8 cellular contexts compared by ENCODE assay signal in genomic region chr4:108649863-108650211, GRCh38. TPM values are rescaled to one million over a fixed set of nuclear protein-coding genes. Genes with fewer than 3 reads are reported as not detected.
A peak's percentile ranks its signal among the peaks of the same experiment; 100 is the strongest.
DNase-seq lines count a peak whose midpoint lies in the region; ATAC-seq, FAIRE-seq and TF ChIP-seq lines count a peak whose summit lies in the region.

No MANE protein-coding gene starts in this region.

- TSS peak; percentile 94 for BruUV-seq in GM12878 (replicated peaks; lab: Mats Ljungman, UMichigan)

- H3K4me1 Mint-ChIP-seq in naive thymus-derived CD4-positive, alpha-beta T cell, result peaks cover 22 to 48% (median 40%) of the 10 kb centered on the region in 7 donors

- SMC1A ChIA-PET in GM12878 (lab: Charles Lee; ENCODE audit: uncharacterized antibody, unreplicated experiment), result interaction anchor here (0.6 to 3.3 kb wide), 5 partner anchors 9 to 660 kb away, joined by 3 to 16 read pairs (median 4); partner anchors contain the start of gene RPL34

- POLR2A ChIA-PET in AG04449 (lab: Yijun Ruan, JAX), result interaction anchor here (0.9 to 1.6 kb wide), 4 partner anchors 15 to 289 kb away, joined by 3 to 9 read pairs (median 4); partner anchors contain the start of gene RPL34
- POLR2A ChIA-PET in GM12878 (lab: Charles Lee), result interaction anchor here (0.6 to 5.0 kb wide), 4 partner anchors 24 to 794 kb away, joined by 3 to 31 read pairs (median 4); partner anchors contain the start of gene RPL34
- POLR2A ChIA-PET in naive thymus-derived CD4-positive, alpha-beta T cell (lab: Charles Lee), result interaction anchor here (0.5 to 3.2 kb wide), 13 partner anchors 11 to 478 kb away, joined by 3 to 37 read pairs (median 4); partner anchors contain the start of gene RPL34

- peak overlapping the region; percentile 98 for H3K9ac ChIP-seq in GM12878 (ENCODE audit: control insufficient read depth, insufficient read depth, low read length)

- H3K9me3 Mint-ChIP-seq in naive thymus-derived CD4-positive, alpha-beta T cell, result no peaks in the 10 kb centered on the region

- no peaks in the 10 kb centered on the region for H3K9me3 ChIP-seq in GM12878 (replicated peaks; ENCODE audit: control insufficient read depth, insufficient read depth, low read length)
- H3K9me3 ChIP-seq in naive thymus-derived CD4-positive, alpha-beta T cell (ENCODE audit: control insufficient read depth in 2 of 3, low read length in 3 of 3), result no peaks in the 10 kb centered on the region

- H3K27me3 Mint-ChIP-seq in naive thymus-derived CD4-positive, alpha-beta T cell, result no peaks in the 10 kb centered on the region

- ATAC-seq in GM19328 (IDR thresholded peaks at IDR 0.05; ENCODE audit: unreplicated experiment) (peak; percentile 9), HG03378 (IDR thresholded peaks at IDR 0.05; ENCODE audit: unreplicated experiment) (peak; percentile 32), GM12878 (peak; percentile 4)
- ATAC-seq in naive thymus-derived CD4-positive, alpha-beta T cell, result no peak

- H3K36me3 Mint-ChIP-seq in naive thymus-derived CD4-positive, alpha-beta T cell, result peaks cover 0 to 15% (median 8%) of the 10 kb centered on the region in 5 donors

- H3K27ac ChIP-seq in GM12878 (ENCODE audit: control insufficient read depth, insufficient read depth), result peak overlapping the region; percentile 86
- peak overlapping the region; percentile 96 for H3K27ac ChIP-seq in naive thymus-derived CD4-positive, alpha-beta T cell (ENCODE audit: low read depth, low read length)

- CTCF ChIA-PET in AG04449 (lab: Yijun Ruan, JAX) (interaction anchor here (1.0 to 2.5 kb wide), 7 partner anchors 9 to 756 kb away, joined by 3 to 24 read pairs (median 3); no protein-coding TSS in a partner anchor), GM12878 (lab: Yijun Ruan, JAX) (interaction anchor here (0.5 to 3.1 kb wide), 3 partner anchors 16 to 650 kb away, joined by 3 to 14 read pairs (median 4); partner anchors contain the start of gene RPL34)
- CTCF ChIA-PET in naive thymus-derived CD4-positive, alpha-beta T cell (lab: Charles Lee), result interaction anchor here (0.8 to 1.3 kb wide), 2 partner anchors 78 to 484 kb away, joined by 3 read pairs; no protein-coding TSS in a partner anchor

- no peak for TF ChIP-seq RAD21 in GM12878 (IDR thresholded peaks at IDR 0.05; ENCODE audit: insufficient read depth, low read depth, low read length)

- intact Hi-C loops in GM12878 (cut with micrococcal nuclease; ENCODE audit: unreplicated experiment), result loop anchor here (2.0 kb wide), 1 partner anchor 29 kb away; the partner anchor contains the start of gene RPL34
- intact Hi-C loops in naive thymus-derived CD4-positive, alpha-beta T cell (cut with micrococcal nuclease), result loop anchor here (1.0 to 10.0 kb wide), 13 partner anchors 30 to 1865 kb away; partner anchors contain the start of genes CYP2U1 (in 2 of the 2), HADH (in 2 of the 2), RPL34 (in 2 of the 2) and ELOVL6 (in 1 of the 2)

- peaks cover 6% of the 10 kb centered on the region; the same call in 1 of the 2 replicates for H3K4me1 ChIP-seq in GM12878 (ENCODE audit: control insufficient read depth, insufficient read depth, low read length)
- peaks cover 8 to 13% of the 10 kb centered on the region in 2 donors for H3K4me1 ChIP-seq in naive thymus-derived CD4-positive, alpha-beta T cell (ENCODE audit: control insufficient read depth in 2 of 2, insufficient read depth in 2 of 2, low read length in 2 of 2)

- peak overlapping the region; percentile 90 to 99 (median 94) for H3K4me3 Mint-ChIP-seq in naive thymus-derived CD4-positive, alpha-beta T cell

- peak overlapping the region; percentile 95 for H2AFZ ChIP-seq in GM12878 (ENCODE audit: control insufficient read depth, low read depth, low read length)

- RAD21 ChIA-PET in GM12878 (lab: Charles Lee; ENCODE audit: unreplicated experiment), result interaction anchor here (0.7 to 2.6 kb wide), 3 partner anchors 30 to 784 kb away, joined by 3 to 11 read pairs (median 3); partner anchors contain the start of genes RPL34 and SEC24B

- TF ChIP-seq CTCF in AG04449 (IDR thresholded peaks at IDR 0.05; ENCODE audit: insufficient read depth, low read length, missing control alignments) (no peak), GM12878 (IDR thresholded peaks at IDR 0.05 in 2 of 3, conservative IDR thresholded peaks at IDR 0.05 in 1 of 3; ENCODE audit: control insufficient read depth in 2 of 3, extremely low read depth in 1 of 3, insufficient read depth in 1 of 3, low read depth in 3 of 3, low read length in 3 of 3) (no peak)

- no peaks in the 10 kb centered on the region for H3K36me3 ChIP-seq in GM12878 (ENCODE audit: control insufficient read depth in 2 of 2, insufficient read depth in 2 of 2, low read length in 1 of 2)
- H3K36me3 ChIP-seq in naive thymus-derived CD4-positive, alpha-beta T cell (ENCODE audit: control insufficient read depth in 2 of 3, insufficient read depth in 3 of 3, low read length in 3 of 3), result peaks cover 0 to 3% (median 0%) of the 10 kb centered on the region in 3 experiments

- no peak for TF ChIP-seq POLR2A in GM12878 (IDR thresholded peaks at IDR 0.05; ENCODE audit: low read depth, low read length)
- TF ChIP-seq POLR2A in GM12891 (IDR thresholded peaks at IDR 0.05; ENCODE audit: low read depth, low read length), result no peak

- H3K4me2 ChIP-seq in GM12878 (ENCODE audit: control insufficient read depth, insufficient read depth), result peak overlapping the region; percentile 80

- in situ Hi-C loops in GM12878 (cut with MboI), result no loop called here

- no peak for FAIRE-seq in GM12878 (lab: Jason Lieb, UNC)
- FAIRE-seq in GM12891 (lab: Jason Lieb, UNC), result no peak

- H4K20me1 ChIP-seq in GM12878 (ENCODE audit: control insufficient read depth, insufficient read depth), result no peaks in the 10 kb centered on the region

- peak overlapping the region; percentile 89 to 99 (median 98) for H3K27ac Mint-ChIP-seq in naive thymus-derived CD4-positive, alpha-beta T cell

- H3K4me3 ChIP-seq in AG04449 (ENCODE audit: low read depth, low read length) (peak overlapping the region; percentile 38), GM12878 (peak overlapping the region; percentile 45)
- H3K4me3 ChIP-seq in naive thymus-derived CD4-positive, alpha-beta T cell (ENCODE audit: low read length), result peak overlapping the region; percentile 98

- H3K27me3 ChIP-seq in GM12878 (replicated peaks in 1 of 2; ENCODE audit: control insufficient read depth in 2 of 2, insufficient read depth in 2 of 2, low read length in 1 of 2), result no peaks in the 10 kb centered on the region
- no peaks in the 10 kb centered on the region for H3K27me3 ChIP-seq in naive thymus-derived CD4-positive, alpha-beta T cell (ENCODE audit: control insufficient read depth in 2 of 2, insufficient read depth in 2 of 2, low read length in 2 of 2)

- peaks cover 44% of the 10 kb centered on the region for H3K79me2 ChIP-seq in GM12878 (ENCODE audit: control insufficient read depth, insufficient read depth, low read length)

- 13% methylated on average over 6 of the region's 6 CpGs for WGBS in GM12878 (ENCODE audit: insufficient coverage, insufficient replicate concordance, low lambda C conversion rate, missing lambda C conversion rate)

- DNase-seq in AG04449 (ENCODE audit: low read depth, low spot score), result no peak
- no peak for DNase-seq in GM12878 (ENCODE audit: low read depth, low spot score)
- DNase-seq in naive thymus-derived CD4-positive, alpha-beta T cell, result no peak
- no peak for DNase-seq in GDM1 (lab: John Stamatoyannopoulos, UW)
- no peak for DNase-seq in NCI-H510A (lab: John Stamatoyannopoulos, UW)
- no peak for DNase-seq in GM12891 (ENCODE audit: insufficient read length, low spot score)

- TF ChIP-seq EP300 in GM12878 (IDR thresholded peaks at IDR 0.05; ENCODE audit: borderline replicate concordance in 1 of 2, control insufficient read depth in 1 of 2, low read depth in 2 of 2, low read length in 2 of 2), result no peak

RNA-seq across cellular contexts. Expression of gene OSTC, which starts 0.6 kb away (rescaled TPM):
- total RNA-seq in GM12878 (2013; cell fraction: nucleolus; rRNA removed), result 46.6 and 47.8 TPM in 2 replicates
- 106 and 132 TPM in 2 replicates for total RNA-seq in GM12878 (2014; rRNA removed)
- total RNA-seq in GM12878 (2014; rRNA removed; fragmentation: Illumina TruSeq; extraction: Trizol), result 141 and 148 TPM in 2 replicates
- 99.5 and 108 TPM in 2 replicates for total RNA-seq in GM12878 (2021)
- 122 TPM for polyA plus RNA-seq in GM12878 (2011; ENCODE audit: low read depth)
- 161 and 217 TPM in 2 replicates for polyA plus RNA-seq in GM12878 (2011; rRNA removed)
- 89.1 and 103 TPM in 2 replicates for polyA plus RNA-seq in GM12878 (2011; cell fraction: cytosol; rRNA removed)
- 38.8 and 45.9 TPM in 2 replicates for polyA plus RNA-seq in GM12878 (2011; cell fraction: nucleus; rRNA removed)
- 159 and 171 TPM in 2 replicates for polyA plus RNA-seq in GM12878 (2012)
- polyA plus RNA-seq in GM12878 (2014; fragmentation: Illumina TruSeq; extraction: Trizol), result 201 and 229 TPM in 2 replicates
- 100 to 1,000 TPM; 542 to 681 TPM for polyA plus RNA-seq in GM12878 (2014; fragmentation: Nextera tagmentation; extraction: Ambion mirVana)
- polyA plus RNA-seq in GM12878 (2014; rRNA removed), result 99.0 and 117 TPM in 2 replicates
- polyA plus RNA-seq in GM12878 (2016; fragmentation: Nextera tagmentation; extraction: Ambion mirVana), result 100 to 1,000 TPM; 323 to 339 TPM
- polyA minus RNA-seq in GM12878 (2011; rRNA and poly(A)+ RNA removed), result 72.9 and 74.0 TPM in 2 replicates
- polyA minus RNA-seq in GM12878 (2011; cell fraction: cytosol; rRNA and poly(A)+ RNA removed), result 23.3 and 25.9 TPM in 2 replicates
- polyA minus RNA-seq in GM12878 (2011; cell fraction: nucleus; rRNA and poly(A)+ RNA removed), result 14.9 and 15.6 TPM in 2 replicates
- 10 to 100 TPM; 31.8 to 98.2 (median 55.6) TPM for total RNA-seq in naive thymus-derived CD4-positive, alpha-beta T cell
- polyA plus RNA-seq in naive thymus-derived CD4-positive, alpha-beta T cell, result 100 to 1,000 TPM in 1 of 2 donors, 10 to 100 TPM in 1; 89.2 to 119 TPM
- polyA plus RNA-seq in GM12891 (2012; ENCODE audit: low read depth, missing spikeins), result 112 TPM

RNA-seq across cellular contexts. Expression of gene RPL34, which starts 29.5 kb away (rescaled TPM):
- total RNA-seq in GM12878 (2013; cell fraction: nucleolus; rRNA removed), result 184 and 224 TPM in 2 replicates
- 1,907 and 2,024 TPM in 2 replicates for total RNA-seq in GM12878 (2014; rRNA removed)
- 2,117 and 2,268 TPM in 2 replicates for total RNA-seq in GM12878 (2014; rRNA removed; fragmentation: Illumina TruSeq; extraction: Trizol)
- 1,927 and 2,065 TPM in 2 replicates for total RNA-seq in GM12878 (2021)
- 2,678 TPM for polyA plus RNA-seq in GM12878 (2011; ENCODE audit: low read depth)
- 4,903 and 4,956 TPM in 2 replicates for polyA plus RNA-seq in GM12878 (2011; rRNA removed)
- 2,203 and 3,641 TPM in 2 replicates for polyA plus RNA-seq in GM12878 (2011; cell fraction: cytosol; rRNA removed)
- polyA plus RNA-seq in GM12878 (2011; cell fraction: nucleus; rRNA removed), result 681 and 1,050 TPM in 2 replicates
- polyA plus RNA-seq in GM12878 (2012), result 5,112 and 5,810 TPM in 2 replicates
- polyA plus RNA-seq in GM12878 (2014; fragmentation: Illumina TruSeq; extraction: Trizol), result 2,811 and 3,255 TPM in 2 replicates
- 1,000 to 10,000 TPM; 6,449 to 6,697 TPM for polyA plus RNA-seq in GM12878 (2014; fragmentation: Nextera tagmentation; extraction: Ambion mirVana)
- polyA plus RNA-seq in GM12878 (2014; rRNA removed), result 3,285 and 3,455 TPM in 2 replicates
- 1,000 to 10,000 TPM; 1,792 to 1,873 TPM for polyA plus RNA-seq in GM12878 (2016; fragmentation: Nextera tagmentation; extraction: Ambion mirVana)
- 590 and 632 TPM in 2 replicates for polyA minus RNA-seq in GM12878 (2011; rRNA and poly(A)+ RNA removed)
- polyA minus RNA-seq in GM12878 (2011; cell fraction: cytosol; rRNA and poly(A)+ RNA removed), result 133 and 135 TPM in 2 replicates
- 148 and 152 TPM in 2 replicates for polyA minus RNA-seq in GM12878 (2011; cell fraction: nucleus; rRNA and poly(A)+ RNA removed)
- 1,000 to 10,000 TPM; 1,411 to 3,442 (median 3,215) TPM for total RNA-seq in naive thymus-derived CD4-positive, alpha-beta T cell
- 1,000 to 10,000 TPM; 4,498 to 6,068 TPM for polyA plus RNA-seq in naive thymus-derived CD4-positive, alpha-beta T cell
- 6,677 TPM for polyA plus RNA-seq in GM12891 (2012; ENCODE audit: low read depth, missing spikeins)

Comparison
In these comparisons a context has a peak if more than half of its experiments do, and no peak if none do; other contexts are left out.
1. H3K4me3 ChIP-seq: peak in every context shown above with its lines; median percentile 98 in naive thymus-derived CD4-positive, alpha-beta T cell; 45 in GM12878; 38 in AG04449.